Comparison of ENCODE assay signal across 8 cellular contexts in genomic region chr20:60138263-60139127, GRCh38.
A peak's percentile ranks its signal among the peaks of the same experiment; 100 is the strongest.
DNase-seq lines count a peak whose midpoint lies in the region; ATAC-seq and TF ChIP-seq lines count a peak whose summit lies in the region.

No MANE protein-coding gene starts in this region.

- H3K4me3 ChIP-seq in heart right ventricle, result peak overlapping the region in 7 of 10 donors; percentile 11 to 60 (median 40)

- WGBS in heart right ventricle, 2 donors, result 82 to 85% methylated on average over 39 of the region's 39 CpGs

- H3K27me3 ChIP-seq in heart right ventricle, result no peaks in the 10 kb centered on the region

- no peaks in the 10 kb centered on the region for H3K9me3 ChIP-seq in heart right ventricle

- peak in 5 of 8 donors; percentile 33 to 87 (median 67) for ATAC-seq in heart right ventricle

- peak; percentile 47 for DNase-seq in MV-4-11 (lab: John Stamatoyannopoulos, UW)
- peak; percentile 43 for DNase-seq in activated T-cell treated with anti-CD3 and anti-CD28 coated beads for 48 hours (ENCODE audit: low read depth)
- peak in 1 of 2 donors; percentile 55 for DNase-seq in heart right ventricle
- peak; percentile 38 to 66 for DNase-seq in stimulated activated CD4-positive, alpha-beta T cell treated with anti-CD3 and anti-CD28 coated beads, Interleukin-2, amount 100 ng/mL, for 24 hours
- no peak for DNase-seq in islet precursor cell
- no peak for DNase-seq in iPS-NIHi7 (ENCODE audit: extremely low spot score)
- no peak for DNase-seq in SW480 (ENCODE audit: low spot score)

- TF ChIP-seq CTCF in C4-2B (conservative IDR thresholded peaks at IDR 0.05) (no peak), heart right ventricle (IDR thresholded peaks at IDR 0.05) (no peak)

- no peaks in the 10 kb centered on the region for H3K36me3 ChIP-seq in heart right ventricle

- H3K27ac ChIP-seq in C4-2B (peak overlapping the region; percentile 45), heart right ventricle (peak overlapping the region in 7 of 10 donors; percentile 13 to 71 (median 58))

- intact Hi-C loops in heart right ventricle (cut with DNase I), result loop anchor here in 2 of 10 donors (5.0 kb wide), 1 partner anchor 69 kb away; no protein-coding TSS in a partner anchor

- H3K4me1 ChIP-seq in heart right ventricle, result peaks cover 0 to 42% (median 33%) of the 10 kb centered on the region in 9 donors

Comparison
In these comparisons a context has a peak if more than half of its experiments do, and no peak if none do; other contexts are left out.
1. DNase-seq: peak in MV-4-11 (single experiment), activated T-cell treated with anti-CD3 and anti-CD28 coated beads for 48 hours (single experiment) and stimulated activated CD4-positive, alpha-beta T cell treated with anti-CD3 and anti-CD28 coated beads, Interleukin-2, amount 100 ng/mL, for 24 hours (2 of 2); none in islet precursor cell (single experiment), iPS-NIHi7 (single experiment) and SW480 (single experiment).